In the genomic region with DNA sequence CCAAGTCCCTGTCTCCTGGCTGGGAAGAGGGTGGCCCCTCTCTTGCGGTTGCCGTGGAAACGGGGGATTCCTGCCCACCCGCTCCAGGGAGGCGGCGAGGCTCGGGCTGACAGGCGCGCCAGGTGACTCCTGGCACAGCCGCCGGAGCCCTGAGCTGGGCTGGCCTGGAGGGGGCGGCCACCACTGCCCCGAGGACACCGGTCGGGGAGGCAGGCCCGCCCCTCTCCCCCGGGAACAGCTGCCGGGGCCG, we compare ENCODE assay signal across 8 cellular contexts.
DNase-seq lines count a peak whose midpoint lies in the region; ATAC-seq and TF ChIP-seq lines count a peak whose summit lies in the region.

No MANE protein-coding gene starts in this region.

- H3K79me2 ChIP-seq in hepatocyte (peaks cover 51% of the 10 kb centered on the region), smooth muscle cell (ENCODE audit: low read depth) (no peaks in the 10 kb centered on the region)

- TF ChIP-seq CTCF in hepatocyte (IDR thresholded peaks at IDR 0.05; ENCODE audit: poor library complexity) (no peak), smooth muscle cell (IDR thresholded peaks at IDR 0.05; ENCODE audit: borderline replicate concordance, insufficient read depth, poor library complexity, severe bottlenecking) (no peak)

- no peaks in the 10 kb centered on the region for H3K36me3 Mint-ChIP-seq in stimulated activated naive CD8-positive, alpha-beta T cell treated with anti-CD3 and anti-CD28 coated beads, Interleukin-15, Interleukin-2, amounts not matched to agents 100 ng/mL and 50 ng/mL, for 24 hours (ENCODE audit: low read depth)
- H3K36me3 Mint-ChIP-seq in activated T-helper 1 cell treated with anti-CD3 and anti-CD28 coated beads, Interleukin-12 subunit alpha, Interleukin-12 subunit beta, Interleukin-2, Interleukin-4 antibody, amounts not matched to agents 30 ng/mL and 10 ng/mL and 1 ng/mL, durations not matched to agents 14 hours and 24 hours and 36 hours (ENCODE audit: low read depth) = peaks cover 4% of the 10 kb centered on the region

- H3K4me1 ChIP-seq in hepatocyte (ENCODE audit: insufficient read depth) (peaks cover 31% of the 10 kb centered on the region), smooth muscle cell (ENCODE audit: low read depth) (peaks cover 17% of the 10 kb centered on the region)

- H3K9ac ChIP-seq in smooth muscle cell (ENCODE audit: low read depth) = peak overlapping the region; percentile 82

- no peaks in the 10 kb centered on the region for H3K9me3 Mint-ChIP-seq in stimulated activated naive CD8-positive, alpha-beta T cell treated with anti-CD3 and anti-CD28 coated beads, Interleukin-15, Interleukin-2, amounts not matched to agents 100 ng/mL and 50 ng/mL, for 24 hours
- H3K9me3 Mint-ChIP-seq in activated T-helper 1 cell treated with anti-CD3 and anti-CD28 coated beads, Interleukin-12 subunit alpha, Interleukin-12 subunit beta, Interleukin-2, Interleukin-4 antibody, amounts not matched to agents 30 ng/mL and 10 ng/mL and 1 ng/mL, durations not matched to agents 14 hours and 24 hours and 36 hours = no peaks in the 10 kb centered on the region

- H2AFZ ChIP-seq in hepatocyte (peak overlapping the region; percentile 94), smooth muscle cell (ENCODE audit: low read depth) (no peak overlapping the region)

- H3K27ac ChIP-seq in hepatocyte (peak overlapping the region; percentile 95), smooth muscle cell (ENCODE audit: low read depth) (no peak overlapping the region)

- intact Hi-C loops in activated T-helper 1 cell treated with anti-CD3 and anti-CD28 coated beads, Interleukin-12 subunit alpha, Interleukin-12 subunit beta, Interleukin-2, Interleukin-4 antibody, amounts not matched to agents 30 ng/mL and 10 ng/mL and 1 ng/mL, durations not matched to agents 14 hours and 24 hours and 36 hours (cut with micrococcal nuclease) = no loop called here

- H3K9me2 ChIP-seq in hepatocyte (replicated peaks; ENCODE audit: insufficient read depth) = no peaks in the 10 kb centered on the region

- no peak for DNase-seq in stimulated activated naive CD8-positive, alpha-beta T cell treated with anti-CD3 and anti-CD28 coated beads, Interleukin-15, Interleukin-2, amounts not matched to agents 100 U/mL and 50 U/mL, for 24 hours
- DNase-seq in activated T-helper 1 cell treated with anti-CD3 and anti-CD28 coated beads, Interleukin-12 subunit alpha, Interleukin-12 subunit beta, Interleukin-2, Interleukin-4 antibody, amounts not matched to agents 30 ng/mL and 10 ng/mL and 1 ng/mL, durations not matched to agents 14 hours and 24 hours and 36 hours (ENCODE audit: low spot score) = no peak
- DNase-seq in hepatocyte (ENCODE audit: low spot score) (peak; percentile 60), smooth muscle cell (lab: John Stamatoyannopoulos, UW; ENCODE audit: unreplicated experiment) (no peak), NCI-H2196 (lab: John Stamatoyannopoulos, UW; ENCODE audit: unreplicated experiment) (no peak)

- WGBS in hepatocyte (ENCODE audit: low lambda C conversion rate, missing lambda C conversion rate) = 5% methylated on average over 13 of the region's 19 CpGs
- 4% methylated on average over 10 of the region's 19 CpGs for WGBS in smooth muscle cell (ENCODE audit: low lambda C conversion rate)

- no peaks in the 10 kb centered on the region for H3K27me3 Mint-ChIP-seq in stimulated activated naive CD8-positive, alpha-beta T cell treated with anti-CD3 and anti-CD28 coated beads, Interleukin-15, Interleukin-2, amounts not matched to agents 100 ng/mL and 50 ng/mL, for 24 hours
- no peaks in the 10 kb centered on the region for H3K27me3 Mint-ChIP-seq in activated T-helper 1 cell treated with anti-CD3 and anti-CD28 coated beads, Interleukin-12 subunit alpha, Interleukin-12 subunit beta, Interleukin-2, Interleukin-4 antibody, amounts not matched to agents 30 ng/mL and 10 ng/mL and 1 ng/mL, durations not matched to agents 14 hours and 24 hours and 36 hours (ENCODE audit: insufficient read depth)

- H3F3A ChIP-seq in smooth muscle cell (ENCODE audit: low read depth) = peaks cover 7% of the 10 kb centered on the region

- peak overlapping the region; percentile 85 for H3K4me3 Mint-ChIP-seq in stimulated activated naive CD8-positive, alpha-beta T cell treated with anti-CD3 and anti-CD28 coated beads, Interleukin-15, Interleukin-2, amounts not matched to agents 100 ng/mL and 50 ng/mL, for 24 hours
- peak overlapping the region; percentile 77 for H3K4me3 Mint-ChIP-seq in activated T-helper 1 cell treated with anti-CD3 and anti-CD28 coated beads, Interleukin-12 subunit alpha, Interleukin-12 subunit beta, Interleukin-2, Interleukin-4 antibody, amounts not matched to agents 30 ng/mL and 10 ng/mL and 1 ng/mL, durations not matched to agents 14 hours and 24 hours and 36 hours

- H3K4me1 Mint-ChIP-seq in stimulated activated naive CD8-positive, alpha-beta T cell treated with anti-CD3 and anti-CD28 coated beads, Interleukin-15, Interleukin-2, amounts not matched to agents 100 ng/mL and 50 ng/mL, for 24 hours (ENCODE audit: low read depth) = peaks cover 39% of the 10 kb centered on the region
- H3K4me1 Mint-ChIP-seq in activated T-helper 1 cell treated with anti-CD3 and anti-CD28 coated beads, Interleukin-12 subunit alpha, Interleukin-12 subunit beta, Interleukin-2, Interleukin-4 antibody, amounts not matched to agents 30 ng/mL and 10 ng/mL and 1 ng/mL, durations not matched to agents 14 hours and 24 hours and 36 hours (ENCODE audit: low read depth) = peaks cover 40% of the 10 kb centered on the region

- no peak for ATAC-seq in stimulated activated naive CD8-positive, alpha-beta T cell treated with anti-CD3 and anti-CD28 coated beads, Interleukin-15, Interleukin-2, amounts not matched to agents 100 U/mL and 50 U/mL, for 24 hours
- ATAC-seq in GM18517 (IDR thresholded peaks at IDR 0.05; ENCODE audit: unreplicated experiment) (no peak), HG03439 (IDR thresholded peaks at IDR 0.05; ENCODE audit: unreplicated experiment) (no peak)

- H3K27me3 ChIP-seq in hepatocyte (no peaks in the 10 kb centered on the region), smooth muscle cell (ENCODE audit: low read depth) (no peaks in the 10 kb centered on the region)

- H3K36me3 ChIP-seq in hepatocyte (replicated peaks; ENCODE audit: insufficient read depth, low read depth) (no peaks in the 10 kb centered on the region), smooth muscle cell (ENCODE audit: low read depth) (no peaks in the 10 kb centered on the region)

- H4K20me1 ChIP-seq in hepatocyte (ENCODE audit: insufficient read depth, poor library complexity, severe bottlenecking) (peaks cover 10% of the 10 kb centered on the region), smooth muscle cell (ENCODE audit: low read depth) (peaks cover 33% of the 10 kb centered on the region)

- peak overlapping the region; percentile 96 for H3K4me3 ChIP-seq in hepatocyte
- peak overlapping the region; percentile 63 for H3K4me3 ChIP-seq in smooth muscle cell

- H3K4me2 ChIP-seq in hepatocyte (peak overlapping the region; percentile 96), smooth muscle cell (peak overlapping the region; percentile 88)

- H3K27ac Mint-ChIP-seq in stimulated activated naive CD8-positive, alpha-beta T cell treated with anti-CD3 and anti-CD28 coated beads, Interleukin-15, Interleukin-2, amounts not matched to agents 100 ng/mL and 50 ng/mL, for 24 hours = no peak overlapping the region
- peak overlapping the region; percentile 44 for H3K27ac Mint-ChIP-seq in activated T-helper 1 cell treated with anti-CD3 and anti-CD28 coated beads, Interleukin-12 subunit alpha, Interleukin-12 subunit beta, Interleukin-2, Interleukin-4 antibody, amounts not matched to agents 30 ng/mL and 10 ng/mL and 1 ng/mL, durations not matched to agents 14 hours and 24 hours and 36 hours

- H3K9me3 ChIP-seq in hepatocyte (ENCODE audit: low read depth) (no peaks in the 10 kb centered on the region), smooth muscle cell (replicated peaks; ENCODE audit: low read depth) (no peaks in the 10 kb centered on the region)
